20 cellular contexts compared by ENCODE assay signal in the genomic region with DNA sequence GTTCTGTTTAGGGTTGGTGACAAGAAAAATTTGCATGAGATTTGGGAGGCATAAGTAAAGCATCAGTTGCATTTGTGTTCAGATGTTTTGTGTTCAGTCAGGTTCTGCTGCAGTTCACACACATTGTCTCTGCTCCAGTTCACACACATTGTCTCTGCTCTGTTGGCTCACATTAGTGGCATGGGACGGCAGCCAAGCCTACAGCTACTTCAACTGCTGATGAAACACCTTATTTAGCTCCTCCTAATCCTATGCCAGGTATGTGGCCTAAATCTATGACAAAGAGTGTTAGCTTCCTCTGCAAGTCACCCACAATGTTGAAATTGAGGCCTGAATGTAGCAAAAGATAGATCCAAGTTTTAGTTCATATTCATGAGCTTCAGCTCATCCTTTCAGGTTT.
DNase-seq lines count a peak whose midpoint lies in the region; ATAC-seq and TF ChIP-seq lines count a peak whose summit lies in the region.
"Had no signal": no experiment of that assay in that cellular context is flagged by ENCODE, and none has a peak within 500 bp of the region (broad histone marks: within the 10 kb centered on the region; RNA-seq: fewer than 3 reads in every experiment).

No MANE protein-coding gene starts in this region.

- H3K4me1 ChIP-seq in mammary epithelial cell (ENCODE audit: insufficient read depth, low read length), result no peaks in the 10 kb centered on the region

- no peaks in the 10 kb centered on the region for H3K79me2 ChIP-seq in mammary epithelial cell (ENCODE audit: insufficient read depth, low read length)

- no peak overlapping the region for H3K27ac ChIP-seq in mammary epithelial cell (ENCODE audit: insufficient read depth, low read depth, low read length)
- H3K27ac ChIP-seq: WERI-Rb-1 had no signal

- CTCF ChIA-PET in mammary epithelial cell (lab: Charles Lee; ENCODE audit: low non-redundant PET), result interaction anchor here (0.9 kb wide), 1 partner anchor 1776 kb away, joined by 7 read pairs; no protein-coding TSS in a partner anchor

- H3K9me3 ChIP-seq in mammary epithelial cell (replicated peaks; ENCODE audit: insufficient read depth, low read length), result no peaks in the 10 kb centered on the region

- H3K4me3 ChIP-seq in mammary epithelial cell (replicated peaks in 1 of 3; ENCODE audit: insufficient read depth in 1 of 3, low read depth in 2 of 3, low read length in 3 of 3), result no peak overlapping the region

- DNase-seq in G401 (ENCODE audit: low spot score), result peak; percentile 99
- peak; percentile 25 for DNase-seq in NCI-H1694 (lab: John Stamatoyannopoulos, UW)
- DNase-seq in mammary epithelial cell, result peak; percentile 0
- peak; percentile 12 for DNase-seq in medulla oblongata (ENCODE audit: extremely low spot score)
- no peak for DNase-seq in HuH-7 (ENCODE audit: low spot score)
- DNase-seq in MV-4-11 (lab: John Stamatoyannopoulos, UW), result no peak
- DNase-seq in HT-29 (ENCODE audit: low spot score), result no peak
- DNase-seq: activated CD4-positive, alpha-beta memory T cell treated with anti-CD3 and anti-CD28 coated beads, Interleukin-2, amount 10 ng/mL, durations not matched to agents 7 days and 5 days; activated T-cell treated with anti-CD3 and anti-CD28 coated beads, Interleukin-2, amount 50 U/mL, for 48 hours; CD4-positive, CD25-positive, alpha-beta regulatory T cell; cortex of kidney; H7; KG1; left colon; NCI-H1417; NCI-H226; SHP77; stimulated activated naive CD8-positive, alpha-beta T cell treated with anti-CD3 and anti-CD28 coated beads, Interleukin-15, amount 100 ng/mL, for 72 hours; WERI-Rb-1 had no signal

- H4K20me1 ChIP-seq in mammary epithelial cell (ENCODE audit: insufficient read depth, low read length), result no peaks in the 10 kb centered on the region

- WGBS in mammary epithelial cell (ENCODE audit: low coverage, missing lambda C conversion rate), result 8% methylated on average over 1 of the region's 1 CpG

- intact Hi-C loops in mammary epithelial cell (cut with micrococcal nuclease), result no loop called here

- no peak for TF ChIP-seq CTCF in mammary epithelial cell (conservative IDR thresholded peaks at IDR 0.05 in 1 of 2, IDR thresholded peaks at IDR 0.05 in 1 of 2; ENCODE audit: extremely low read depth in 1 of 2, insufficient read depth in 1 of 2, low read depth in 1 of 2, low read length in 2 of 2)

- no TSS peak for BruUV-seq in mammary epithelial cell (replicated peaks; lab: Mats Ljungman, UMichigan)

- ATAC-seq in GM21528 (IDR thresholded peaks at IDR 0.05; ENCODE audit: low FRiP score, unreplicated experiment), result no peak
- ATAC-seq: left colon; stimulated activated naive CD8-positive, alpha-beta T cell treated with anti-CD3 and anti-CD28 coated beads, Interleukin-15, amount 100 ng/mL, for 72 hours had no signal

- in situ Hi-C loops in G401 (cut with HindIII; ENCODE audit: low sequenced_read_pairs), result no loop called here
- in situ Hi-C loops in mammary epithelial cell (cut with MboI; ENCODE audit: low sequenced_read_pairs in 2 of 2), result loop anchor here in 1 of 2 donors (25.0 kb wide), 1 partner anchor 942 kb away; no protein-coding TSS in a partner anchor

- no peaks in the 10 kb centered on the region for H3K27me3 ChIP-seq in mammary epithelial cell (ENCODE audit: insufficient read depth, low read length)

- dilution Hi-C loops in mammary epithelial cell (cut with HindIII; ENCODE audit: low sequenced_read_pairs), result no loop called here

- H2AFZ ChIP-seq in mammary epithelial cell (ENCODE audit: low read depth, low read length), result no peak overlapping the region

- no peak overlapping the region for H3K4me2 ChIP-seq in mammary epithelial cell (ENCODE audit: insufficient read depth, low read depth, low read length)

- H3K9ac ChIP-seq in mammary epithelial cell (ENCODE audit: insufficient read depth, low read length), result no peak overlapping the region

- H3K36me3 ChIP-seq in mammary epithelial cell (ENCODE audit: insufficient read depth, low read length), result no peaks in the 10 kb centered on the region
- H3K36me3 ChIP-seq: WERI-Rb-1 had no signal

Comparison
In these comparisons a context has a peak if more than half of its experiments do, and no peak if none do; other contexts are left out.
1. DNase-seq: peak in G401 (single experiment), NCI-H1694 (single experiment), mammary epithelial cell (single experiment) and medulla oblongata (single experiment); none in HuH-7 (single experiment), MV-4-11 (single experiment) and HT-29 (single experiment).